ENCODE assay signal across 1 cellular context in genomic region chr22:44120314-44120704, GRCh38.
TF ChIP-seq lines count a peak whose summit lies in the region.

No MANE protein-coding gene starts in this region.

TF ChIP-seq in K562, 482 proteins besides CTCF, POLR2A, EP300 and RAD21:
- TF ChIP-seq ATF2 (CRISPR knock-in tag; IDR thresholded peaks at IDR 0.05) (no peak), MCM3 (IDR thresholded peaks at IDR 0.05) (no peak), ZNF143 (CRISPR knock-in tag; IDR thresholded peaks at IDR 0.05) (no peak), PKNOX1 (IDR thresholded peaks at IDR 0.05) (peak; percentile 36)
